In the genomic region with DNA sequence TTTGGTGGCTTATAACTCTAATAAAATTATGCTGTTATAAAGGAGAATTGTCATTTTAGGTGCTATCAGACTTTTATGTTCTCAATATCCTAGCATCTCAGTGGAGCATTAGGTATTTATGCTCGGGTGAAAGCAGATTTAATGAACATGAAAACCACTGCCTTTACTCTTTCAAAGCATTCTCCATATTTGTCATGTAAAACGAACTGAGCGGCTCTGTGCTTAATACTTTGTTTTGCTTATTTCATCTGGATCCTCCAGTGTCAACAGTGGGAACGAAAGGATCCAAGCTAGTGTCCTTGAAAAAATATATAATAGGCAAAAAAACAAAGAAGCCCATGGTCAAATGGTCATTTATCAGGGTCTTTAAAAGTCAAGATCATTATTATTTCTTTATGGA, we compare ENCODE assay signal across 37 cellular contexts. TPM values are rescaled to one million over a fixed set of nuclear protein-coding genes. Genes with fewer than 3 reads are reported as not detected.
"Had no signal": no experiment of that assay in that cellular context is flagged by ENCODE, and none has a peak within 500 bp of the region (broad histone marks: within the 10 kb centered on the region; RNA-seq: fewer than 3 reads in every experiment).

No MANE protein-coding gene starts in this region.

- H3K4me1 Mint-ChIP-seq: activated CD4-positive, alpha-beta memory T cell treated with anti-CD3 and anti-CD28 coated beads, Interleukin-2, amount 10 ng/mL, durations not matched to agents 7 days and 5 days; activated CD4-positive, alpha-beta T cell treated with anti-CD3 and anti-CD28 coated beads for 36 hours; activated CD4-positive, alpha-beta T cell treated with anti-CD3 and anti-CD28 coated beads, Interleukin-2, amount 10 ng/mL, durations not matched to agents 7 days and 5 days; activated CD8-positive, alpha-beta memory T cell treated with anti-CD3 and anti-CD28 coated beads, Interleukin-2, amount 10 ng/mL, durations not matched to agents 7 days and 5 days; activated naive CD4-positive, alpha-beta T cell treated with anti-CD3 and anti-CD28 coated beads, Interleukin-2, amount 10 ng/mL, durations not matched to agents 7 days and 5 days; activated naive CD4-positive, alpha-beta T cell treated with anti-CD3 and anti-CD28 coated beads, Interleukin-2, amount 50 U/mL, for 24 hours; activated naive CD8-positive, alpha-beta T cell treated with anti-CD3 and anti-CD28 coated beads, Interleukin-2, amount 10 ng/mL, durations not matched to agents 7 days and 5 days had no signal

- H3K27ac Mint-ChIP-seq: activated CD4-positive, alpha-beta memory T cell treated with anti-CD3 and anti-CD28 coated beads, Interleukin-2, amount 10 ng/mL, durations not matched to agents 7 days and 5 days; activated CD4-positive, alpha-beta T cell treated with anti-CD3 and anti-CD28 coated beads for 36 hours; activated CD4-positive, alpha-beta T cell treated with anti-CD3 and anti-CD28 coated beads, Interleukin-2, amount 10 ng/mL, durations not matched to agents 7 days and 5 days; activated CD8-positive, alpha-beta memory T cell treated with anti-CD3 and anti-CD28 coated beads, Interleukin-2, amount 10 ng/mL, durations not matched to agents 7 days and 5 days; activated CD8-positive, alpha-beta T cell treated with anti-CD3 and anti-CD28 coated beads, Interleukin-2, amount 10 ng/mL, durations not matched to agents 7 days and 5 days; activated naive CD4-positive, alpha-beta T cell treated with anti-CD3 and anti-CD28 coated beads, Interleukin-2, amount 10 ng/mL, durations not matched to agents 7 days and 5 days; activated naive CD4-positive, alpha-beta T cell treated with anti-CD3 and anti-CD28 coated beads, Interleukin-2, amount 50 U/mL, for 24 hours; activated naive CD8-positive, alpha-beta T cell; activated naive CD8-positive, alpha-beta T cell treated with anti-CD3 and anti-CD28 coated beads, Interleukin-2, amount 10 ng/mL, durations not matched to agents 7 days and 5 days; activated T-cell treated with anti-CD3 and anti-CD28 coated beads, Interleukin-2, amount 50 U/mL, for 24 hours; activated T-helper 2 cell treated with anti-CD3 and anti-CD28 coated beads, Interferon-gamma antibody, Interleukin-2, Interleukin-4, amounts not matched to agents 10 μg/mL and 5 μg/mL and 100 μg/mL, durations not matched to agents 14 hours and 24 hours and 36 hours; T-helper 1 cell treated with Interleukin-12 subunit alpha and Interleukin-12 subunit beta and Interleukin-4 antibody, amounts not matched to agents 30 μg/mL and 1 μg/mL, for 36 hours; T-helper 2 cell treated with Interferon-gamma antibody and Interleukin-4, amounts not matched to agents 5 μg/mL and 100 μg/mL, for 36 hours had no signal

- FAIRE-seq: astrocyte, TTC549 had no signal

- H3K4me1 ChIP-seq: adrenal gland, body of pancreas, breast epithelium had no signal

- H3K36me3 ChIP-seq: adrenal gland, brain microvascular endothelial cell, breast epithelium had no signal

- H3K4me3 ChIP-seq: adrenal gland, body of pancreas, breast epithelium had no signal

- H3K4me3 Mint-ChIP-seq: activated CD4-positive, alpha-beta memory T cell treated with anti-CD3 and anti-CD28 coated beads, Interleukin-2, amount 10 ng/mL, durations not matched to agents 7 days and 5 days; activated CD4-positive, alpha-beta T cell treated with anti-CD3 and anti-CD28 coated beads for 36 hours; activated CD4-positive, alpha-beta T cell treated with anti-CD3 and anti-CD28 coated beads, Interleukin-2, amount 10 ng/mL, durations not matched to agents 7 days and 5 days; activated CD8-positive, alpha-beta memory T cell treated with anti-CD3 and anti-CD28 coated beads, Interleukin-2, amount 10 ng/mL, durations not matched to agents 7 days and 5 days; activated CD8-positive, alpha-beta T cell treated with anti-CD3 and anti-CD28 coated beads, Interleukin-2, amount 10 ng/mL, durations not matched to agents 7 days and 5 days; activated naive CD4-positive, alpha-beta T cell treated with anti-CD3 and anti-CD28 coated beads, Interleukin-2, amount 10 ng/mL, durations not matched to agents 7 days and 5 days; activated naive CD4-positive, alpha-beta T cell treated with anti-CD3 and anti-CD28 coated beads, Interleukin-2, amount 50 U/mL, for 24 hours; activated naive CD8-positive, alpha-beta T cell; activated naive CD8-positive, alpha-beta T cell treated with anti-CD3 and anti-CD28 coated beads, Interleukin-2, amount 10 ng/mL, durations not matched to agents 7 days and 5 days; activated T-cell treated with anti-CD3 and anti-CD28 coated beads, Interleukin-2, amount 50 U/mL, for 24 hours; T-helper 1 cell treated with Interleukin-12 subunit alpha and Interleukin-12 subunit beta and Interleukin-4 antibody, amounts not matched to agents 30 μg/mL and 1 μg/mL, for 36 hours; T-helper 2 cell treated with Interferon-gamma antibody and Interleukin-4, amounts not matched to agents 5 μg/mL and 100 μg/mL, for 36 hours had no signal

- H3K9me3 Mint-ChIP-seq: activated CD4-positive, alpha-beta memory T cell treated with anti-CD3 and anti-CD28 coated beads, Interleukin-2, amount 10 ng/mL, durations not matched to agents 7 days and 5 days; activated CD4-positive, alpha-beta T cell treated with anti-CD3 and anti-CD28 coated beads, Interleukin-2, amount 10 ng/mL, durations not matched to agents 7 days and 5 days; activated naive CD4-positive, alpha-beta T cell treated with anti-CD3 and anti-CD28 coated beads, Interleukin-2, amount 10 ng/mL, durations not matched to agents 7 days and 5 days; activated naive CD8-positive, alpha-beta T cell treated with anti-CD3 and anti-CD28 coated beads, Interleukin-2, amount 10 ng/mL, durations not matched to agents 7 days and 5 days; activated T-cell treated with anti-CD3 and anti-CD28 coated beads, Interleukin-2, amount 50 U/mL, for 24 hours; activated T-helper 2 cell treated with anti-CD3 and anti-CD28 coated beads, Interferon-gamma antibody, Interleukin-2, Interleukin-4, amounts not matched to agents 10 μg/mL and 5 μg/mL and 100 μg/mL, durations not matched to agents 14 hours and 24 hours and 36 hours; T-helper 1 cell treated with Interleukin-12 subunit alpha and Interleukin-12 subunit beta and Interleukin-4 antibody, amounts not matched to agents 30 μg/mL and 1 μg/mL, for 36 hours; T-helper 2 cell treated with Interferon-gamma antibody and Interleukin-4, amounts not matched to agents 5 μg/mL and 100 μg/mL, for 36 hours had no signal

- ATAC-seq: activated CD4-positive, alpha-beta T cell treated with anti-CD3 and anti-CD28 coated beads for 36 hours; activated CD4-positive, CD25-positive, alpha-beta regulatory T cell treated with anti-CD3 and anti-CD28 coated beads, Interleukin-2, amount 50 U/mL, for 24 hours; activated CD8-positive, alpha-beta memory T cell treated with anti-CD3 and anti-CD28 coated beads, Interleukin-2, amount 10 ng/mL, durations not matched to agents 7 days and 5 days; activated CD8-positive, alpha-beta T cell treated with anti-CD3 and anti-CD28 coated beads, Interleukin-2, amount 10 ng/mL, durations not matched to agents 7 days and 5 days; body of pancreas had no signal

- H3K36me3 Mint-ChIP-seq: activated CD8-positive, alpha-beta memory T cell treated with anti-CD3 and anti-CD28 coated beads, Interleukin-2, amount 10 ng/mL, durations not matched to agents 7 days and 5 days; activated naive CD4-positive, alpha-beta T cell treated with anti-CD3 and anti-CD28 coated beads, Interleukin-2, amount 10 ng/mL, durations not matched to agents 7 days and 5 days; activated naive CD4-positive, alpha-beta T cell treated with anti-CD3 and anti-CD28 coated beads, Interleukin-2, amount 50 U/mL, for 24 hours; activated naive CD8-positive, alpha-beta T cell; activated naive CD8-positive, alpha-beta T cell treated with anti-CD3 and anti-CD28 coated beads, Interleukin-2, amount 10 ng/mL, durations not matched to agents 7 days and 5 days had no signal

- H3K27me3 ChIP-seq: adrenal gland, body of pancreas, brain microvascular endothelial cell, breast epithelium had no signal

- DNase-seq: activated CD4-positive, alpha-beta memory T cell treated with anti-CD3 and anti-CD28 coated beads, Interleukin-2, amount 10 ng/mL, durations not matched to agents 7 days and 5 days; activated CD4-positive, alpha-beta T cell treated with anti-CD3 and anti-CD28 coated beads for 1 hour; activated CD4-positive, alpha-beta T cell treated with anti-CD3 and anti-CD28 coated beads for 36 hours; activated CD4-positive, alpha-beta T cell treated with anti-CD3 and anti-CD28 coated beads for 48 hours; activated CD4-positive, alpha-beta T cell treated with anti-CD3 and anti-CD28 coated beads, Interleukin-2, amount 10 ng/mL, durations not matched to agents 7 days and 5 days; activated CD4-positive, alpha-beta T cell treated with anti-CD3 and anti-CD28 coated beads, Interleukin-2, amount 50 U/mL, for 48 hours; activated CD4-positive, CD25-positive, alpha-beta regulatory T cell; activated CD8-positive, alpha-beta memory T cell treated with anti-CD3 and anti-CD28 coated beads for 24 hours; activated CD8-positive, alpha-beta memory T cell treated with anti-CD3 and anti-CD28 coated beads, Interleukin-2, amount 10 ng/mL, durations not matched to agents 7 days and 5 days; activated CD8-positive, alpha-beta memory T cell treated with anti-CD3 and anti-CD28 coated beads, Interleukin-2, amount 50 U/mL, for 48 hours; activated CD8-positive, alpha-beta T cell treated with anti-CD3 and anti-CD28 coated beads, Interleukin-2, amount 10 ng/mL, durations not matched to agents 7 days and 5 days; activated effector memory CD4-positive, alpha-beta T cell treated with Interleukin-2 at 50 U/mL for 16 hours; activated gamma-delta T cell; activated naive CD4-positive, alpha-beta T cell treated with anti-CD3 and anti-CD28 coated beads, Interleukin-2, amount 10 ng/mL, durations not matched to agents 7 days and 5 days; activated naive CD4-positive, alpha-beta T cell treated with Interleukin-2 at 50 U/mL for 16 hours; activated naive CD8-positive, alpha-beta T cell treated with anti-CD3 and anti-CD28 coated beads, Interleukin-2, amount 10 ng/mL, durations not matched to agents 7 days and 5 days; activated T-cell treated with anti-CD3 and anti-CD28 coated beads, Interleukin-2, amount 50 U/mL, for 24 hours; activated T-cell treated with anti-CD3 and anti-CD28 coated beads, Interleukin-2, amount 50 U/mL, for 48 hours; adrenal gland; amniotic stem cell; aorta; body of pancreas; brain microvascular endothelial cell; central memory CD4-positive, alpha-beta T cell; T-helper 1 cell; T-helper 2 cell; T-helper 9 cell had no signal

- H3K27ac ChIP-seq: adrenal gland, body of pancreas, brain microvascular endothelial cell, breast epithelium, VCaP had no signal

- H3K9me3 ChIP-seq: adrenal gland, body of pancreas, breast epithelium had no signal

- H3K27me3 Mint-ChIP-seq: activated CD4-positive, alpha-beta memory T cell treated with anti-CD3 and anti-CD28 coated beads, Interleukin-2, amount 10 ng/mL, durations not matched to agents 7 days and 5 days; activated CD4-positive, alpha-beta T cell treated with anti-CD3 and anti-CD28 coated beads, Interleukin-2, amount 10 ng/mL, durations not matched to agents 7 days and 5 days; activated CD8-positive, alpha-beta memory T cell treated with anti-CD3 and anti-CD28 coated beads, Interleukin-2, amount 10 ng/mL, durations not matched to agents 7 days and 5 days; activated naive CD4-positive, alpha-beta T cell treated with anti-CD3 and anti-CD28 coated beads, Interleukin-2, amount 10 ng/mL, durations not matched to agents 7 days and 5 days; activated T-cell treated with anti-CD3 and anti-CD28 coated beads, Interleukin-2, amount 50 U/mL, for 24 hours had no signal

RNA-seq across cellular contexts. Expression of a gene that starts 53.5 kb away (rescaled TPM):
- total RNA-seq: activated CD4-positive, alpha-beta memory T cell treated with anti-CD3 and anti-CD28 coated beads, Interleukin-2, amount 10 ng/mL, durations not matched to agents 7 days and 5 days; activated CD4-positive, alpha-beta T cell treated with anti-CD3 and anti-CD28 coated beads for 36 hours; activated CD4-positive, alpha-beta T cell treated with anti-CD3 and anti-CD28 coated beads, Interleukin-2, amount 10 ng/mL, durations not matched to agents 7 days and 5 days; activated CD8-positive, alpha-beta memory T cell treated with anti-CD3 and anti-CD28 coated beads, Interleukin-2, amount 10 ng/mL, durations not matched to agents 7 days and 5 days; activated CD8-positive, alpha-beta T cell treated with anti-CD3 and anti-CD28 coated beads, Interleukin-2, amount 10 ng/mL, durations not matched to agents 7 days and 5 days; activated naive CD8-positive, alpha-beta T cell treated with anti-CD3 and anti-CD28 coated beads, Interleukin-2, amount 10 ng/mL, durations not matched to agents 7 days and 5 days; activated T-helper 2 cell treated with anti-CD3 and anti-CD28 coated beads, Interferon-gamma antibody, Interleukin-2, Interleukin-4, amounts not matched to agents 10 μg/mL and 5 μg/mL and 100 μg/mL, durations not matched to agents 14 hours and 24 hours and 36 hours had no signal
